ENCODE assay signal across 8 cellular contexts in genomic region chr20:38658879-38659612, GRCh38. TPM values are rescaled to one million over a fixed set of nuclear protein-coding genes. Genes with fewer than 3 reads are reported as not detected.
DNase-seq lines count a peak whose midpoint lies in the region; ATAC-seq and TF ChIP-seq lines count a peak whose summit lies in the region.
"Had no signal": no experiment of that assay in that cellular context is flagged by ENCODE, and none has a peak within 500 bp of the region (broad histone marks: within the 10 kb centered on the region; RNA-seq: fewer than 3 reads in every experiment).

No MANE protein-coding gene starts in this region.

- no peaks in the 10 kb centered on the region for H3K9me3 Mint-ChIP-seq in effector memory CD8-positive, alpha-beta T cell
- no peaks in the 10 kb centered on the region for H3K9me3 Mint-ChIP-seq in natural killer cell treated with Interleukin-12 subunit alpha and Interleukin-12 subunit beta and Interleukin-15 and Interleukin-18, amount 100 ng/mL, for 72 hours

- TF ChIP-seq CTCF in GM12865 (IDR thresholded peaks at IDR 0.05; ENCODE audit: insufficient read depth, low read depth, low read length, missing control alignments) (peak; percentile 74), LNCAP (IDR thresholded peaks at IDR 0.05) (peak; percentile 79), WERI-Rb-1 (IDR thresholded peaks at IDR 0.05; ENCODE audit: low read depth, low read length) (peak; percentile 85)

- no peaks in the 10 kb centered on the region for H3K36me3 Mint-ChIP-seq in effector memory CD8-positive, alpha-beta T cell (ENCODE audit: insufficient read depth)
- H3K36me3 Mint-ChIP-seq in natural killer cell treated with Interleukin-12 subunit alpha and Interleukin-12 subunit beta and Interleukin-15 and Interleukin-18, amount 100 ng/mL, for 72 hours, result no peaks in the 10 kb centered on the region

- no peak overlapping the region for H3K4me3 Mint-ChIP-seq in effector memory CD8-positive, alpha-beta T cell
- no peak overlapping the region for H3K4me3 Mint-ChIP-seq in natural killer cell treated with Interleukin-12 subunit alpha and Interleukin-12 subunit beta and Interleukin-15 and Interleukin-18, amount 100 ng/mL, for 72 hours

- peaks cover 11% of the 10 kb centered on the region for H3K27me3 ChIP-seq in WERI-Rb-1 (ENCODE audit: insufficient read depth, low read depth, severe bottlenecking)

- H3K9me3 ChIP-seq in WERI-Rb-1 (ENCODE audit: severe bottlenecking), result no peaks in the 10 kb centered on the region

- ATAC-seq in effector memory CD8-positive, alpha-beta T cell (replicated peaks), result peak; percentile 77
- ATAC-seq in natural killer cell treated with Interleukin-12 subunit alpha and Interleukin-12 subunit beta and Interleukin-15 and Interleukin-18, amount 100 ng/mL, for 72 hours, result peak; percentile 57 to 63
- no peak for ATAC-seq in HG03196 (IDR thresholded peaks at IDR 0.05; ENCODE audit: unreplicated experiment)

- H3K4me1 Mint-ChIP-seq in effector memory CD8-positive, alpha-beta T cell (ENCODE audit: low read depth in 2 of 2), result peaks cover 0 to 2% of the 10 kb centered on the region in 2 donors
- peaks cover 0 to 3% of the 10 kb centered on the region in 2 donors for H3K4me1 Mint-ChIP-seq in natural killer cell treated with Interleukin-12 subunit alpha and Interleukin-12 subunit beta and Interleukin-15 and Interleukin-18, amount 100 ng/mL, for 72 hours (ENCODE audit: low read depth in 2 of 2)

- peaks cover 53 to 75% of the 10 kb centered on the region in 2 donors for H3K27me3 Mint-ChIP-seq in effector memory CD8-positive, alpha-beta T cell
- peaks cover 16 to 27% of the 10 kb centered on the region in 2 donors for H3K27me3 Mint-ChIP-seq in natural killer cell treated with Interleukin-12 subunit alpha and Interleukin-12 subunit beta and Interleukin-15 and Interleukin-18, amount 100 ng/mL, for 72 hours

- no peak overlapping the region for H3K27ac ChIP-seq in WERI-Rb-1

- no peak overlapping the region for H3K27ac Mint-ChIP-seq in effector memory CD8-positive, alpha-beta T cell
- H3K27ac Mint-ChIP-seq in natural killer cell treated with Interleukin-12 subunit alpha and Interleukin-12 subunit beta and Interleukin-15 and Interleukin-18, amount 100 ng/mL, for 72 hours, result no peak overlapping the region

- H3K4me3 ChIP-seq in GM12865 (ENCODE audit: low read depth, low read length) (no peak overlapping the region), WERI-Rb-1 (ENCODE audit: low read depth, low read length) (no peak overlapping the region)

- DNase-seq in GM12865 (ENCODE audit: low read depth) (peak; percentile 33), WERI-Rb-1 (peak; percentile 67), NCI-H1694 (lab: John Stamatoyannopoulos, UW) (no peak)
- peak in 2 of 3 experiments; percentile 20 to 30 for DNase-seq in effector memory CD8-positive, alpha-beta T cell
- DNase-seq in natural killer cell treated with Interleukin-12 subunit alpha and Interleukin-12 subunit beta and Interleukin-15 and Interleukin-18, amount 100 ng/mL, for 72 hours (ENCODE audit: low spot score), result no peak

- no peaks in the 10 kb centered on the region for H3K36me3 ChIP-seq in WERI-Rb-1

RNA-seq across cellular contexts. Expression of gene ARHGAP40, which starts 57.4 kb away (rescaled TPM):
- not detected for total RNA-seq in natural killer cell treated with Interleukin-12 subunit alpha and Interleukin-12 subunit beta and Interleukin-15 and Interleukin-18, amount 100 ng/mL, for 72 hours
- total RNA-seq: mononuclear cell had no signal

Comparison
In these comparisons a context has a peak if more than half of its experiments do, and no peak if none do; other contexts are left out.
1. DNase-seq: peak in GM12865 (single experiment), WERI-Rb-1 (single experiment) and effector memory CD8-positive, alpha-beta T cell (2 of 3); none in natural killer cell treated with Interleukin-12 subunit alpha and Interleukin-12 subunit beta and Interleukin-15 and Interleukin-18, amount 100 ng/mL, for 72 hours (single experiment) and NCI-H1694 (single experiment).
2. Peak in every context shown above with its lines, with median percentiles within 50 percentile points of each other: CTCF ChIP-seq.